Comparison of ENCODE assay signal across 9 cellular contexts in the genomic region with DNA sequence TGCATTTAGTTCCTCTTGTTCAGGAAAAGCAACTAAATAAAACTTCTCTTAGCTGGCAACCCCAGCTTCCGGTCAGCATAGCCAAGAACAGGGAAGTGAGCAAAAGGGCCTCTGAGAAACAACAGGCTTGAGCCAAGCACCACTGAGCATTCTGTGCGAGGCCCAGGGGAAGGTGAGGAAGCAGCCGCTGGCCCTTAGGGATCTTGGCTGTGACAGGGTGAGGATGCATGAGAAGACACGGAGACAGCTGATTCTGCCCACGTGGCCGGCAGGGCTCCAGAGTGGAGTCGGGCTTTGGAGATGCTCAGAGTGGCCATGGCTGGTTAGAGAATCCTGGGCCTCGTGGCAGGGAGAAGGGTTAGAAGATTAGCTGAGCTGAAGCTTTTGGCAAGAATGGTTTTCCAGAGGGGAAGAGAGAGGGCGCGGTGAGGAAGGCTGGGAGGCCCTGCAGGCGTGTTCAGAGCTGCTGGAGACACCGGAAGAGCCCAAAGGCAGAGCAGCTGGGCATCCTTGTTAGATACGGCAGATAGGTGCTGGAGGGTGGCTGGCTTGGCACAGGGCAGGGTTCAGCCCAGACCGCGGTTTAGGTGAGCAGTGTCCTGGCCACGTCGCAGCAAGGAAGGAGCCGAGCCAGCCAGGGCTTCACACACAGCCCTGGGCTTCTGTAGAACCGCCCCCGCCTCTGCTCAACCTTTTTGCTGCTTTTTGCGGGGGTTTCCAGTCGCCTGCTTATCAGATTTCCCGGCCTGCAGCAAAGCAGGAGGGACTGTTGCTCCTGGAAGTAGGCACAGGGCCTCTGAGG. TPM values are rescaled to one million over a fixed set of nuclear protein-coding genes. Genes with fewer than 3 reads are reported as not detected.
DNase-seq lines count a peak whose midpoint lies in the region; ATAC-seq and TF ChIP-seq lines count a peak whose summit lies in the region.
"Had no signal": no experiment of that assay in that cellular context is flagged by ENCODE, and none has a peak within 500 bp of the region (broad histone marks: within the 10 kb centered on the region; RNA-seq: fewer than 3 reads in every experiment).

No MANE protein-coding gene starts in this region.

- H3K4me1 ChIP-seq in tibial nerve = peaks cover 0 to 70% (median 44%) of the 10 kb centered on the region in 4 donors
- peaks cover 21% of the 10 kb centered on the region for H3K4me1 ChIP-seq in Karpas-422 (ENCODE audit: low read length)

- H3K79me2 ChIP-seq in Karpas-422 (ENCODE audit: low read length) = peaks cover 65% of the 10 kb centered on the region

- no peak overlapping the region for H2AFZ ChIP-seq in Karpas-422 (ENCODE audit: low read length)

- H3K27ac ChIP-seq in AG04450 (ENCODE audit: low read depth, low read length) (peak overlapping the region; percentile 63), cingulate gyrus (ENCODE audit: low read depth, low read length) (peak overlapping the region; percentile 66), tibial nerve (peak overlapping the region in 3 of 4 donors; percentile 67 to 84 (median 81)), Karpas-422 (ENCODE audit: low read length) (no peak overlapping the region)

- H3K27me3 ChIP-seq in AG04450 (ENCODE audit: control insufficient read depth, insufficient read depth, low read length) = no peaks in the 10 kb centered on the region
- no peaks in the 10 kb centered on the region for H3K27me3 ChIP-seq in tibial nerve
- no peaks in the 10 kb centered on the region for H3K27me3 ChIP-seq in Karpas-422 (ENCODE audit: low read length)

- TF ChIP-seq EP300 in tibial nerve (IDR thresholded peaks at IDR 0.05) = peak in 1 of 2 donors; percentile 70

- H3K4me3 ChIP-seq in AG04450 (ENCODE audit: low read depth, low read length) (no peak overlapping the region), tibial nerve (no peak overlapping the region), Karpas-422 (ENCODE audit: low read length) (no peak overlapping the region)

- no peaks in the 10 kb centered on the region for H3K9me2 ChIP-seq in Karpas-422 (replicated peaks; ENCODE audit: insufficient read depth, low read length)

- H3K36me3 ChIP-seq in tibial nerve (peaks cover 0 to 49% (median 32%) of the 10 kb centered on the region in 3 donors), Karpas-422 (ENCODE audit: insufficient read depth, low read length) (peaks cover 30% of the 10 kb centered on the region; the same call in 1 of the 2 replicates)

- ATAC-seq in memory B cell (ENCODE audit: low read depth) (peak; percentile 58), GM21529 (IDR thresholded peaks at IDR 0.05; ENCODE audit: unreplicated experiment) (no peak), GM21619 (IDR thresholded peaks at IDR 0.05; ENCODE audit: unreplicated experiment) (no peak)

- DNase-seq in AG04450 (ENCODE audit: low read depth, low spot score) (no peak), NOMO-1 treated with DMSO at 0.1 percent for 48 hours (lab: John Stamatoyannopoulos, UW; ENCODE audit: unreplicated experiment) (peak; percentile 82), memory B cell (ENCODE audit: low spot score in 2 of 2) (no peak), tibial nerve (ENCODE audit: low spot score in 2 of 2) (peak; percentile 47 to 71), Karpas-422 (no peak)

- peak overlapping the region; percentile 84 for H3K27ac Mint-ChIP-seq in memory B cell

- H3K4me1 Mint-ChIP-seq in memory B cell = peaks cover 43% of the 10 kb centered on the region

- H3K36me3 Mint-ChIP-seq in memory B cell = peaks cover 15% of the 10 kb centered on the region

- H3K27me3 Mint-ChIP-seq in memory B cell = no peaks in the 10 kb centered on the region

- no peaks in the 10 kb centered on the region; the same call in 1 of the 2 replicates for H3K9me3 ChIP-seq in AG04450 (ENCODE audit: control insufficient read depth, insufficient read depth, low read length)
- no peaks in the 10 kb centered on the region for H3K9me3 ChIP-seq in tibial nerve
- H3K9me3 ChIP-seq in Karpas-422 (ENCODE audit: low read length) = no peaks in the 10 kb centered on the region

- peaks cover 65% of the 10 kb centered on the region for H4K20me1 ChIP-seq in Karpas-422 (ENCODE audit: insufficient read depth, low read depth, low read length)

- POLR2A ChIA-PET in AG04450 (lab: Yijun Ruan, JAX) = interaction anchor here (1.0 kb wide), 1 partner anchor 18 kb away, joined by 4 read pairs; no protein-coding TSS in a partner anchor

- CTCF ChIA-PET in AG04450 (lab: Charles Lee) = interaction anchor here (1.0 to 4.2 kb wide), 8 partner anchors 10 to 398 kb away, joined by 4 to 50 read pairs (median 25); a partner anchor contains a TSS

- H3K4me3 Mint-ChIP-seq in memory B cell = peak overlapping the region; percentile 76

- no peak for TF ChIP-seq POLR2A in tibial nerve (IDR thresholded peaks at IDR 0.05)

- H3K9ac ChIP-seq in Karpas-422 (ENCODE audit: low read length) = no peak overlapping the region

- no peak overlapping the region for H3K4me2 ChIP-seq in Karpas-422 (ENCODE audit: low read depth, low read length, poor library complexity, severe bottlenecking)

- no peaks in the 10 kb centered on the region for H3K9me3 Mint-ChIP-seq in memory B cell

- 40 to 53% methylated on average over 19 to 23 of the region's 23 CpGs for WGBS in tibial nerve, 2 donors

- TF ChIP-seq CTCF in AG04450 (IDR thresholded peaks at IDR 0.05; ENCODE audit: low read depth, low read length) = no peak
- TF ChIP-seq CTCF in tibial nerve (IDR thresholded peaks at IDR 0.05) = no peak

RNA-seq across cellular contexts. Expression of a gene that starts 17.3 kb away (rescaled TPM):
- polyA plus RNA-seq in AG04450 (2011; rRNA removed) = 28.2 and 33.2 TPM in 2 replicates
- 59.9 and 76.5 TPM in 2 replicates for polyA minus RNA-seq in AG04450 (2011; rRNA and poly(A)+ RNA removed)
- 100 to 1,000 TPM in 1 of 4 donors, 10 to 100 TPM in 3; 75.6 to 117 (median 87.9) TPM for total RNA-seq in tibial nerve
- 30.6 and 85.5 TPM in 2 replicates for total RNA-seq in Karpas-422 (2014; rRNA removed; shearing (Covaris generic); ENCODE audit: low replicate concordance)

RNA-seq across cellular contexts. Expression of a gene that starts 46.9 kb away (rescaled TPM):
- polyA plus RNA-seq in AG04450 (2011; rRNA removed) = 1.8 and 2.0 TPM in 2 replicates
- 2.1 and 2.9 TPM in 2 replicates for polyA minus RNA-seq in AG04450 (2011; rRNA and poly(A)+ RNA removed)
- total RNA-seq in tibial nerve = 10 to 100 TPM in 3 of 4 donors, 1 to 10 TPM in 1; 7.0 to 14.9 (median 13.4) TPM
- not detected in 2 replicates for total RNA-seq in Karpas-422 (2014; rRNA removed; shearing (Covaris generic); ENCODE audit: low replicate concordance)

RNA-seq across cellular contexts. Expression of a gene that starts 58.0 kb away (rescaled TPM):
- polyA plus RNA-seq in AG04450 (2011; rRNA removed) = 0.09 TPM in 2 replicates
- not detected in 2 replicates for polyA minus RNA-seq in AG04450 (2011; rRNA and poly(A)+ RNA removed)
- total RNA-seq in tibial nerve = 100 to 1,000 TPM in 1 of 4 donors, 10 to 100 TPM in 3; 14.0 to 117 (median 25.3) TPM
- not detected in 2 replicates for total RNA-seq in Karpas-422 (2014; rRNA removed; shearing (Covaris generic); ENCODE audit: low replicate concordance)
- total RNA-seq: activated CD8-positive, alpha-beta memory T cell treated with anti-CD3 and anti-CD28 coated beads for 36 hours had no signal

Comparison
In these comparisons a context has a peak if more than half of its experiments do, and no peak if none do; other contexts are left out.
1. DNase-seq: peak in NOMO-1 treated with DMSO at 0.1 percent for 48 hours (single experiment) and tibial nerve (2 of 2); none in AG04450 (single experiment), memory B cell (0 of 2) and Karpas-422 (single experiment).
2. RNA of a gene that starts 58.0 kb away (total RNA-seq): 14.0 to 117 TPM in tibial nerve; not detected in Karpas-422; every median in the first group is over 10 times any median in the second.